25 cellular contexts compared by ENCODE assay signal in the genomic region with DNA sequence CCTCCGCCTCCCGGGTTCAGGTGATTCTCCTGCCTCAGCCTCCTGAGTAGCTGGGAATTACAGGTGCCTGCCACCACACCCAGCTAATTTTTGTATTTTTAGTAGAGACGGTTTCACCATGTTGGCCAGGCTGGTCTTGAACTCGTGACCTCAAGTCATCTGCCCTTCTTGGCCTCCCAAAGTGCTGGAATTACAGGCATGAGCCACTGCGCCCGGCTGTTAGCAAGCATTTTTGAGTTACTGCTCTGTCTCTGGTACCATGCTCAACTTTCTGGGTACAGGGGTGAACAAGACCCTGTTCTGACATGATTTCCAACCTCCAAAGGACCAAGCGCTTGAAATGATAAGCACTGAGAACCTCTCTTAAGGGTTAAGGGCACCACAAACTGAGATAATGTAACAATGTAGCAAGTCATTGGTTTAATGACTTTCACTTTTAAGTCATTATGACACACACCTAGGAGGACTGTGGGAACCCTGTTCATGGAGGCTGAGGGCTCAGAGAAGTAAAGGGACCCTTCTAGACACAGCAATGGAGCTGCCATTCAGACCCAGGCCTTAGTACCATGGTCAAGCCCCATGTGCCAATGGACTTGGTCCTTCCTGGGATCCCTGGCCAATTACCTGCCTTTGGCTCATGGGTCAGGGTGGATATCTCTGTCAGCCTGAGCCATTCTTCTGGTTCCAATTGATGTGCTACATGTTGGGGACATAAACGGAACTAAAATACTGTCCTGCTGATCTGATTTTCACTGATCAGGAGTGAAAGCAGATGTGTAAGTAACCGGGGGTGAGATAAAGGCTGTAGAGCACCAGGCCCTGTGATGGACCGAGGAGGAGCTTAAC. TPM values are rescaled to one million over a fixed set of nuclear protein-coding genes. Genes with fewer than 3 reads are reported as not detected.
DNase-seq lines count a peak whose midpoint lies in the region; ATAC-seq and TF ChIP-seq lines count a peak whose summit lies in the region.
"Had no signal": no experiment of that assay in that cellular context is flagged by ENCODE, and none has a peak within 500 bp of the region (broad histone marks: within the 10 kb centered on the region; RNA-seq: fewer than 3 reads in every experiment).

No MANE protein-coding gene starts in this region.

- H3K4me3 ChIP-seq in Caco-2 (ENCODE audit: low read depth, low read length), result no peak overlapping the region
- H3K4me3 ChIP-seq: tibial artery had no signal

- no peaks in the 10 kb centered on the region for H3K27me3 Mint-ChIP-seq in Caco-2 (ENCODE audit: insufficient read depth, unreplicated experiment)
- no peaks in the 10 kb centered on the region for H3K27me3 Mint-ChIP-seq in WTC11 (ENCODE audit: low read depth)

- peaks cover 48% of the 10 kb centered on the region for H3K4me1 ChIP-seq in Caco-2

- no TSS peak for BruUV-seq in Caco-2 (replicated peaks; lab: Mats Ljungman, UMichigan)

- no peaks in the 10 kb centered on the region for H3K9me3 Mint-ChIP-seq in Caco-2 (ENCODE audit: unreplicated experiment)
- H3K9me3 Mint-ChIP-seq in WTC11, result no peaks in the 10 kb centered on the region
- H3K9me3 Mint-ChIP-seq: CD8-positive, alpha-beta T cell; central memory CD8-positive, alpha-beta T cell had no signal

- POLR2A ChIA-PET in Caco-2 (lab: Charles Lee) (interaction anchor here (0.5 kb wide), 1 partner anchor 12 kb away, joined by 3 read pairs; no protein-coding TSS in a partner anchor), WTC11 (lab: Charles Lee) (interaction anchor here (0.5 to 1.9 kb wide), 4 partner anchors 10 to 540 kb away, joined by 3 to 7 read pairs (median 3); partner anchors contain the start of gene SLC3A2)

- intact Hi-C loops in Caco-2 (cut with micrococcal nuclease; ENCODE audit: unreplicated experiment), result no loop called here
- intact Hi-C loops in left colon (cut with DNase I, micrococcal nuclease), result no loop called here

- DNase-seq in NCI-H82 (lab: John Stamatoyannopoulos, UW) (peak; percentile 31), NCI-H82 treated with DMSO at 0.1 percent for 48 hours (lab: John Stamatoyannopoulos, UW; ENCODE audit: unreplicated experiment) (no peak), Caco-2 (no peak), WTC11 (ENCODE audit: low spot score) (no peak), left lobe of liver (ENCODE audit: low spot score) (no peak), left colon (no peak), NCI-H1436 (lab: John Stamatoyannopoulos, UW) (no peak)
- DNase-seq: activated CD4-positive, alpha-beta T cell treated with anti-CD3 and anti-CD28 coated beads for 48 hours; activated effector memory CD4-positive, alpha-beta T cell treated with Interleukin-2 at 50 U/mL for 16 hours; CD8-positive, alpha-beta T cell; dermis blood vessel endothelial cell; DMS 273 treated with DMSO at 0.1 percent for 48 hours; HCEC 1CT; left ventricle myocardium superior; NCI-H1436 treated with DMSO at 0.1 percent for 48 hours; NCI-H446; NCI-H774; nucleus accumbens; tibial artery had no signal

- peaks cover 7% of the 10 kb centered on the region; the same call in 1 of the 2 replicates for H3K36me3 ChIP-seq in Caco-2 (ENCODE audit: control insufficient read depth, insufficient read depth, low read length)

- TF ChIP-seq CTCF in Caco-2 (IDR thresholded peaks at IDR 0.05; ENCODE audit: insufficient read depth in 1 of 2, low read depth in 1 of 2, low read length in 1 of 2, severe bottlenecking in 1 of 2, unreplicated experiment in 1 of 2), result no peak
- TF ChIP-seq CTCF in WTC11 (IDR thresholded peaks at IDR 0.05), result no peak

- no peaks in the 10 kb centered on the region for H3K27me3 ChIP-seq in Caco-2 (replicated peaks; ENCODE audit: control insufficient read depth, insufficient read depth, low read length)

- H3K4me3 Mint-ChIP-seq in Caco-2 (ENCODE audit: unreplicated experiment) (no peak overlapping the region), WTC11 (no peak overlapping the region)
- H3K4me3 Mint-ChIP-seq: CD8-positive, alpha-beta T cell; central memory CD8-positive, alpha-beta T cell had no signal

- peaks cover 43% of the 10 kb centered on the region for H3K4me1 Mint-ChIP-seq in Caco-2 (ENCODE audit: low read depth, unreplicated experiment)
- peaks cover 7% of the 10 kb centered on the region for H3K4me1 Mint-ChIP-seq in WTC11
- H3K4me1 Mint-ChIP-seq: central memory CD8-positive, alpha-beta T cell had no signal

- ATAC-seq in WTC11 (no peak), left lobe of liver (peak; percentile 20), left colon (no peak), HG03460 (IDR thresholded peaks at IDR 0.05; ENCODE audit: unreplicated experiment) (no peak)
- ATAC-seq: CD8-positive, alpha-beta T cell had no signal

- CTCF ChIA-PET in Caco-2 (lab: Charles Lee), result no interaction called here
- CTCF ChIA-PET in WTC11 (lab: Charles Lee), result interaction anchor here (0.8 to 1.4 kb wide), 4 partner anchors 13 to 129 kb away, joined by 3 to 6 read pairs (median 4); no protein-coding TSS in a partner anchor

- H3K9me3 ChIP-seq in Caco-2, result no peaks in the 10 kb centered on the region
- H3K9me3 ChIP-seq: tibial artery had no signal

- H3K27ac Mint-ChIP-seq in Caco-2 (ENCODE audit: unreplicated experiment) (peak overlapping the region; percentile 27), WTC11 (peak overlapping the region; percentile 16; the same call in 1 of the 2 replicates)
- H3K27ac Mint-ChIP-seq: CD8-positive, alpha-beta T cell had no signal

- H3K36me3 Mint-ChIP-seq in Caco-2 (ENCODE audit: insufficient read depth, unreplicated experiment), result peaks cover 56% of the 10 kb centered on the region
- H3K36me3 Mint-ChIP-seq in WTC11, result peaks cover 26% of the 10 kb centered on the region

TF ChIP-seq in WTC11, 78 proteins besides CTCF, POLR2A, EP300 and RAD21:
- TF ChIP-seq, protein P1, sequence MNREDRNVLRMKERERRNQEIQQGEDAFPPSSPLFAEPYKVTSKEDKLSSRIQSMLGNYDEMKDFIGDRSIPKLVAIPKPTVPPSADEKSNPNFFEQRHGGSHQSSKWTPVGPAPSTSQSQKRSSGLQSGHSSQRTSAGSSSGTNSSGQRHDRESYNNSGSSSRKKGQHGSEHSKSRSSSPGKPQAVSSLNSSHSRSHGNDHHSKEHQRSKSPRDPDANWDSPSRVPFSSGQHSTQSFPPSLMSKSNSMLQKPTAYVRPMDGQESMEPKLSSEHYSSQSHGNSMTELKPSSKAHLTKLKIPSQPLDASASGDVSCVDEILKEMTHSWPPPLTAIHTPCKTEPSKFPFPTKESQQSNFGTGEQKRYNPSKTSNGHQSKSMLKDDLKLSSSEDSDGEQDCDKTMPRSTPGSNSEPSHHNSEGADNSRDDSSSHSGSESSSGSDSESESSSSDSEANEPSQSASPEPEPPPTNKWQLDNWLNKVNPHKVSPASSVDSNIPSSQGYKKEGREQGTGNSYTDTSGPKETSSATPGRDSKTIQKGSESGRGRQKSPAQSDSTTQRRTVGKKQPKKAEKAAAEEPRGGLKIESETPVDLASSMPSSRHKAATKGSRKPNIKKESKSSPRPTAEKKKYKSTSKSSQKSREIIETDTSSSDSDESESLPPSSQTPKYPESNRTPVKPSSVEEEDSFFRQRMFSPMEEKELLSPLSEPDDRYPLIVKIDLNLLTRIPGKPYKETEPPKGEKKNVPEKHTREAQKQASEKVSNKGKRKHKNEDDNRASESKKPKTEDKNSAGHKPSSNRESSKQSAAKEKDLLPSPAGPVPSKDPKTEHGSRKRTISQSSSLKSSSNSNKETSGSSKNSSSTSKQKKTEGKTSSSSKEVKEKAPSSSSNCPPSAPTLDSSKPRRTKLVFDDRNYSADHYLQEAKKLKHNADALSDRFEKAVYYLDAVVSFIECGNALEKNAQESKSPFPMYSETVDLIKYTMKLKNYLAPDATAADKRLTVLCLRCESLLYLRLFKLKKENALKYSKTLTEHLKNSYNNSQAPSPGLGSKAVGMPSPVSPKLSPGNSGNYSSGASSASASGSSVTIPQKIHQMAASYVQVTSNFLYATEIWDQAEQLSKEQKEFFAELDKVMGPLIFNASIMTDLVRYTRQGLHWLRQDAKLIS (CRISPR knock-in tag; IDR thresholded peaks at IDR 0.05; ENCODE audit: borderline replicate concordance), result no peak
- no peak for TF ChIP-seq SMAD4 (CRISPR knock-in tag; IDR thresholded peaks at IDR 0.05)
- 0 out of 2 replicates have a peak, but pooled peaks have one; percentile 60 for TF ChIP-seq EMX1 (CRISPR knock-in tag; IDR thresholded peaks at IDR 0.05)
- TF ChIP-seq CREB1 (CRISPR knock-in tag; IDR thresholded peaks at IDR 0.05), result no peak

RNA-seq across cellular contexts. Expression of gene SLC3A2, which starts 11.6 kb away (rescaled TPM):
- 763 and 879 TPM in 2 replicates for total RNA-seq in Caco-2 (2022)
- total RNA-seq in WTC11 (2021), result 244 to 334 TPM (median 265 TPM) in 3 replicates
- 64.8 TPM for total RNA-seq in left lobe of liver
- total RNA-seq in left colon, result 100 to 1,000 TPM in 1 of 2 donors, 10 to 100 TPM in 1; 98.8 to 107 TPM

RNA-seq across cellular contexts. Expression of gene CHRM1, which starts 28.9 kb away (rescaled TPM):
- not detected in 2 replicates for total RNA-seq in Caco-2 (2022)
- not detected in 3 replicates for total RNA-seq in WTC11 (2021)
- not detected for total RNA-seq in left lobe of liver
- total RNA-seq in left colon, result under 1 TPM; 0.84 to 0.98 TPM
- total RNA-seq: A172; CD8-positive, alpha-beta T cell; dermis blood vessel endothelial cell; glomerular endothelial cell; MCF 10A; skeletal muscle tissue had no signal

RNA-seq across cellular contexts. Expression of gene WDR74, which starts 52.9 kb away (rescaled TPM):
- 112 and 115 TPM in 2 replicates for total RNA-seq in Caco-2 (2022)
- total RNA-seq in WTC11 (2021), result 82.7 to 110 TPM (median 85.2 TPM) in 3 replicates
- 20.5 TPM for total RNA-seq in left lobe of liver
- total RNA-seq in left colon, result 10 to 100 TPM; 31.3 to 38.9 TPM

RNA-seq across cellular contexts. Expression of gene TEX54, which starts 59.7 kb away (rescaled TPM):
- 0.95 TPM in 1 of 2 replicates, not detected in the other for total RNA-seq in Caco-2 (2022)
- total RNA-seq in WTC11 (2021), result 0.44 TPM in 1 of 3 replicates, not detected in the others
- total RNA-seq in left lobe of liver, result not detected
- not detected for total RNA-seq in left colon
- total RNA-seq: A172; CD8-positive, alpha-beta T cell; dermis blood vessel endothelial cell; glomerular endothelial cell; left ventricle myocardium superior; MCF 10A; skeletal muscle tissue had no signal
